In genomic region chr11:79198203-79198897, GRCh38 we compare ENCODE assay signal across 23 cellular contexts.
DNase-seq lines count a peak whose midpoint lies in the region; ATAC-seq and TF ChIP-seq lines count a peak whose summit lies in the region.
"Had no signal": no experiment of that assay in that cellular context is flagged by ENCODE, and none has a peak within 500 bp of the region (broad histone marks: within the 10 kb centered on the region; RNA-seq: fewer than 3 reads in every experiment).

No MANE protein-coding gene starts in this region.

- H3K9ac ChIP-seq in BLaER1 = no peak overlapping the region

- H3K4me3 Mint-ChIP-seq in osteocyte (ENCODE audit: unreplicated experiment) = no peak overlapping the region
- H3K4me3 Mint-ChIP-seq: CD4-positive, CD25-positive, alpha-beta regulatory T cell; CD8-positive, alpha-beta T cell; HFFc6 had no signal

- H4K20me1 ChIP-seq in BLaER1 = no peaks in the 10 kb centered on the region

- H3K4me1 Mint-ChIP-seq in osteocyte (ENCODE audit: unreplicated experiment) = no peaks in the 10 kb centered on the region
- H3K4me1 Mint-ChIP-seq: CD4-positive, CD25-positive, alpha-beta regulatory T cell had no signal

- H3K4me3 ChIP-seq in cardiac muscle cell = no peak overlapping the region
- H3K4me3 ChIP-seq in BLaER1 = no peak overlapping the region
- H3K4me3 ChIP-seq in sigmoid colon = no peak overlapping the region
- H3K4me3 ChIP-seq: A549, GM12878, HAP-1 had no signal

- DNase-seq in cardiac muscle cell (ENCODE audit: low read depth in 1 of 2, low spot score in 1 of 2) = peak in 1 of 2 donors; percentile 54
- no peak for DNase-seq in cardiac septum (ENCODE audit: low spot score)
- peak; percentile 55 for DNase-seq in left lobe of liver (ENCODE audit: low spot score)
- peak; percentile 57 for DNase-seq in osteocyte (ENCODE audit: extremely low spot score, unreplicated experiment)
- no peak for DNase-seq in NCI-H1417 treated with DMSO at 0.1 percent for 48 hours (lab: John Stamatoyannopoulos, UW)
- no peak for DNase-seq in sigmoid colon
- DNase-seq: 8988T; ACHN; AML-193; BE2C; Caco-2; CD4-positive, CD25-positive, alpha-beta regulatory T cell; CD8-positive, alpha-beta T cell; DMS79; GDM1; GOT3 had no signal

- H3K36me3 ChIP-seq in cardiac muscle cell (no peaks in the 10 kb centered on the region), BLaER1 (peaks cover 20% of the 10 kb centered on the region; the same call in 1 of the 2 replicates), sigmoid colon (no peaks in the 10 kb centered on the region)
- H3K36me3 ChIP-seq: BE2C, HAP-1 had no signal

- no peaks in the 10 kb centered on the region for H3K9me3 Mint-ChIP-seq in osteocyte (ENCODE audit: unreplicated experiment)

- TF ChIP-seq EP300 in sigmoid colon (IDR thresholded peaks at IDR 0.05) = no peak

- no peaks in the 10 kb centered on the region for H3K27me3 Mint-ChIP-seq in osteocyte (ENCODE audit: unreplicated experiment)

- TF ChIP-seq CTCF in cardiac muscle cell (IDR thresholded peaks at IDR 0.05; ENCODE audit: low read depth, low read length) (no peak), osteocyte (IDR thresholded peaks at IDR 0.05) (no peak), sigmoid colon (IDR thresholded peaks at IDR 0.05) (no peak)

- no peaks in the 10 kb centered on the region for H3K9me3 ChIP-seq in cardiac muscle cell (ENCODE audit: low read depth)
- H3K9me3 ChIP-seq in BLaER1 = peaks cover 32% of the 10 kb centered on the region
- no peaks in the 10 kb centered on the region for H3K9me3 ChIP-seq in sigmoid colon
- H3K9me3 ChIP-seq: A549, BE2C, Caco-2, HAP-1 had no signal

- ATAC-seq in left lobe of liver = peak; percentile 87
- ATAC-seq in GM18870 (IDR thresholded peaks at IDR 0.05; ENCODE audit: unreplicated experiment) = no peak
- ATAC-seq: CD8-positive, alpha-beta T cell; GM12878 had no signal

- peak overlapping the region; percentile 71 for H3K27ac ChIP-seq in cardiac muscle cell
- peak overlapping the region; percentile 79 for H3K27ac ChIP-seq in BLaER1
- H3K27ac ChIP-seq in sigmoid colon = no peak overlapping the region
- H3K27ac ChIP-seq: A549, C4-2B had no signal

- no peak overlapping the region for H3K27ac Mint-ChIP-seq in osteocyte (ENCODE audit: unreplicated experiment)
- H3K27ac Mint-ChIP-seq: CD4-positive, CD25-positive, alpha-beta regulatory T cell; CD8-positive, alpha-beta T cell; HFFc6 had no signal

- intact Hi-C loops in cardiac septum (cut with DNase I) = no loop called here
- intact Hi-C loops in sigmoid colon (cut with DNase I) = no loop called here

- H3K36me3 Mint-ChIP-seq in osteocyte (ENCODE audit: unreplicated experiment) = no peaks in the 10 kb centered on the region
- H3K36me3 Mint-ChIP-seq: CD4-positive, CD25-positive, alpha-beta regulatory T cell; CD8-positive, alpha-beta T cell had no signal

- no peaks in the 10 kb centered on the region for H3K27me3 ChIP-seq in cardiac muscle cell
- no peaks in the 10 kb centered on the region for H3K27me3 ChIP-seq in BLaER1
- H3K27me3 ChIP-seq in sigmoid colon = no peaks in the 10 kb centered on the region
- H3K27me3 ChIP-seq: BE2C had no signal

- H3K4me1 ChIP-seq in cardiac muscle cell (ENCODE audit: low read depth) (peaks cover 24% of the 10 kb centered on the region), BLaER1 (peaks cover 68% of the 10 kb centered on the region), sigmoid colon (no peaks in the 10 kb centered on the region)
- H3K4me1 ChIP-seq: A549, BE2C, Caco-2, HAP-1 had no signal

- 93% methylated on average over 7 of the region's 7 CpGs for WGBS in sigmoid colon, 2 donors

- TF ChIP-seq POLR2A in sigmoid colon (IDR thresholded peaks at IDR 0.05) = no peak

- H3K4me2 ChIP-seq in BLaER1 = peak overlapping the region; percentile 94
- H3K4me2 ChIP-seq: A549 had no signal

Comparison
In these comparisons a context has a peak if more than half of its experiments do, and no peak if none do; other contexts are left out.
1. DNase-seq: peak in left lobe of liver (single experiment) and osteocyte (single experiment); none in cardiac septum (single experiment), NCI-H1417 treated with DMSO at 0.1 percent for 48 hours (single experiment) and sigmoid colon (single experiment).
2. H3K27ac ChIP-seq: peak in cardiac muscle cell (single experiment) and BLaER1 (single experiment); none in sigmoid colon (0 of 4).